Comparison of ENCODE assay signal across 8 cellular contexts in the genomic region with DNA sequence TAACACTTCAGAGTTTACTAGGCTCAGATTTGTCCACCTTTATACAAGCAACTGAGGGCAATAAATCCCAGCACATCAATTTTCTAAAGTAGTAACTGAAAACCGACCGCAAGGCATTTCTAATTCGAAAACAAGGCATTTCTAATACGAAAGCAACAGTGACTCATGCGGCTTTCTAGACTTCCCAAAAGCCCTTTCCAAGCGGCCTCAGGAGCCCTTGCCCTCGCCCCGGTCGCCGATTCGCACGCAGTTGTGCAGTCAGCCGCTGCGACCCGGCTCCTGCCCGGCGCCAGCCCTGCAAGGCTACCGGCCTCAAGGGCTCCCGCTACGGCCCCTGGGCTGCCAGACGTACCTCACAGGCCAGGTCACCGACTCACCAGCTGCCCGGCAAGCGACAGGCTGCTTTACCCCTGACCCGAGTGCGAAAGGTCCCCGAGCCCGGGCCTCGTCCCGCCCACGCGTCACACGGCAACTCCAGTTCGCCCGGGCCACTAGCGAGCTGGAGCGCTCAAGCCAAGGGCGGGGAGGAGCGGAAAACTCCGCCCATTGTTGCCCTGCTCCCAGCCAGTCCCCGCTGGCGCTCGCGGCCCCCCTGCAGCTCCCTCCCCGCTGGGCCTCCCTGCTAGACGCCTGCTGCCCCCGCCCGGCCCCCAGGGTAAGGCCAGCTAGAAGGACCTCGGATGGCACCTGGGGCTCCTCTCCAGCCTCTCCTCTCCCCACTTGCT. TPM values are rescaled to one million over a fixed set of nuclear protein-coding genes. Genes with fewer than 3 reads are reported as not detected.
A peak's percentile ranks its signal among the peaks of the same experiment; 100 is the strongest.
DNase-seq lines count a peak whose midpoint lies in the region; ATAC-seq and TF ChIP-seq lines count a peak whose summit lies in the region.

No MANE protein-coding gene starts in this region.

- peaks cover 8% of the 10 kb centered on the region for H3K36me3 Mint-ChIP-seq in activated naive CD8-positive, alpha-beta T cell treated with anti-CD3 and anti-CD28 coated beads for 36 hours

- no peaks in the 10 kb centered on the region for H3K27me3 Mint-ChIP-seq in activated naive CD8-positive, alpha-beta T cell treated with anti-CD3 and anti-CD28 coated beads for 36 hours

- H3K4me1 Mint-ChIP-seq in activated naive CD8-positive, alpha-beta T cell treated with anti-CD3 and anti-CD28 coated beads for 36 hours, result peaks cover 86% of the 10 kb centered on the region

- TF ChIP-seq CTCF in ovary (IDR thresholded peaks at IDR 0.05), result no peak
- peak in 2 of 6 experiments; percentile 15 to 17 for TF ChIP-seq CTCF in thyroid gland (IDR thresholded peaks at IDR 0.05)

- TF ChIP-seq POLR2A in ovary (IDR thresholded peaks at IDR 0.05), result no peak
- peak in 1 of 2 donors; percentile 66 for TF ChIP-seq POLR2A in thyroid gland (IDR thresholded peaks at IDR 0.05)

- H3K27me3 ChIP-seq in HUES64 (ENCODE audit: insufficient read depth, low read length) (no peaks in the 10 kb centered on the region), ovary (no peaks in the 10 kb centered on the region), thyroid gland (no peaks in the 10 kb centered on the region)

- H3K36me3 ChIP-seq in HUES64 (ENCODE audit: insufficient read depth, low read length), result no peaks in the 10 kb centered on the region; the same call in 1 of the 2 replicates
- no peaks in the 10 kb centered on the region for H3K36me3 ChIP-seq in ovary
- no peaks in the 10 kb centered on the region for H3K36me3 ChIP-seq in thyroid gland

- H3K27ac ChIP-seq in HUES64 (ENCODE audit: low read depth, low read length) (peak overlapping the region; percentile 49), ovary (peak overlapping the region; percentile 35 to 58), thyroid gland (peak overlapping the region; percentile 79 to 89 (median 88))

- no peaks in the 10 kb centered on the region for H3K9me3 ChIP-seq in HUES64 (ENCODE audit: insufficient read depth, low read depth, low read length)
- H3K9me3 ChIP-seq in ovary, result no peaks in the 10 kb centered on the region
- no peaks in the 10 kb centered on the region for H3K9me3 ChIP-seq in thyroid gland

- peaks cover 17% of the 10 kb centered on the region for H3K4me1 ChIP-seq in HUES64 (ENCODE audit: insufficient read depth, low read length)
- peaks cover 20% of the 10 kb centered on the region for H3K4me1 ChIP-seq in ovary (ENCODE audit: insufficient read depth)
- peaks cover 58 to 66% of the 10 kb centered on the region in 2 donors for H3K4me1 ChIP-seq in thyroid gland

- H3K4me3 ChIP-seq in HUES64 (ENCODE audit: low read length) (peak overlapping the region; percentile 60), ovary (peak overlapping the region; percentile 71), thyroid gland (replicated peaks in 1 of 3) (peak overlapping the region; percentile 29 to 70 (median 41))

- H3K4me3 Mint-ChIP-seq in activated naive CD8-positive, alpha-beta T cell treated with anti-CD3 and anti-CD28 coated beads for 36 hours, result peak overlapping the region; percentile 78

- TF ChIP-seq EP300 in ovary (IDR thresholded peaks at IDR 0.05), result no peak

- ATAC-seq in GM21526 (IDR thresholded peaks at IDR 0.05; ENCODE audit: low FRiP score, unreplicated experiment) (peak; percentile 90), Right ventricle myocardium superior (ENCODE audit: poor library complexity) (peak; percentile 93)

- 1% methylated on average over 49 of the region's 49 CpGs for WGBS in HUES64
- 0 to 2% (median 1%) methylated on average over 43 to 49 of the region's 49 CpGs for WGBS in ovary, 3 donors
- WGBS in thyroid gland, 2 donors, result 2 to 3% methylated on average over 32 to 33 of the region's 49 CpGs

- peak overlapping the region; percentile 61 for H3K9ac ChIP-seq in HUES64 (ENCODE audit: low read depth, low read length)

- intact Hi-C loops in Right ventricle myocardium superior (cut with DNase I) (no loop called here), ovary (cut with DNase I) (no loop called here), thyroid gland (cut with DNase I) (no loop called here)

- H3K9me3 Mint-ChIP-seq in activated naive CD8-positive, alpha-beta T cell treated with anti-CD3 and anti-CD28 coated beads for 36 hours, result no peaks in the 10 kb centered on the region

- H3K27ac Mint-ChIP-seq in activated naive CD8-positive, alpha-beta T cell treated with anti-CD3 and anti-CD28 coated beads for 36 hours, result peak overlapping the region; percentile 86

- DNase-seq in DMS53 (lab: John Stamatoyannopoulos, UW) (peak; percentile 96), SKM-1 (lab: John Stamatoyannopoulos, UW; ENCODE audit: unreplicated experiment) (peak; percentile 80), Right ventricle myocardium superior (peak; percentile 96), ovary (peak; percentile 84 to 90 (median 86)), thyroid gland (peak; percentile 89 to 92)
- peak; percentile 92 for DNase-seq in activated naive CD8-positive, alpha-beta T cell treated with anti-CD3 and anti-CD28 coated beads for 36 hours

RNA-seq across cellular contexts. Expression of gene NCOA4, which starts 7.3 kb away (rescaled TPM):
- polyA plus RNA-seq in HUES64 (2013, experiment 1 of 2), result 58.9 TPM
- polyA plus RNA-seq in HUES64 (2013, experiment 2 of 2), result 63.2 TPM
- 100 to 1,000 TPM; 109 to 111 TPM for total RNA-seq in activated naive CD8-positive, alpha-beta T cell treated with anti-CD3 and anti-CD28 coated beads for 36 hours
- total RNA-seq in Right ventricle myocardium superior (282 TPM), ovary (100 to 1,000 TPM in 2 of 7 donors, 10 to 100 TPM in 5; 68.6 to 107 (median 89.4) TPM), thyroid gland (100 to 1,000 TPM; 140 to 189 (median 160) TPM)
- polyA plus RNA-seq in ovary, result 100 to 1,000 TPM in 1 of 2 donors, 10 to 100 TPM in 1; 52.8 to 172 TPM

RNA-seq across cellular contexts. Expression of gene MSMB, which starts 22.9 kb away (rescaled TPM):
- polyA plus RNA-seq in HUES64 (2013, experiment 1 of 2), result not detected
- not detected for polyA plus RNA-seq in HUES64 (2013, experiment 2 of 2)
- not detected for total RNA-seq in activated naive CD8-positive, alpha-beta T cell treated with anti-CD3 and anti-CD28 coated beads for 36 hours
- not detected for total RNA-seq in Right ventricle myocardium superior
- total RNA-seq in ovary, result not detected
- not detected for polyA plus RNA-seq in ovary
- total RNA-seq in thyroid gland, result not detected

RNA-seq across cellular contexts. Expression of gene TIMM23, which starts 50.9 kb away (rescaled TPM):
- 108 TPM for polyA plus RNA-seq in HUES64 (2013, experiment 1 of 2)
- 103 TPM for polyA plus RNA-seq in HUES64 (2013, experiment 2 of 2)
- 100 to 1,000 TPM; 115 to 117 TPM for total RNA-seq in activated naive CD8-positive, alpha-beta T cell treated with anti-CD3 and anti-CD28 coated beads for 36 hours
- 86.0 TPM for total RNA-seq in Right ventricle myocardium superior
- total RNA-seq in ovary, result 10 to 100 TPM; 29.9 to 49.3 (median 35.1) TPM
- polyA plus RNA-seq in ovary, result 10 to 100 TPM; 30.3 to 74.4 TPM
- total RNA-seq in thyroid gland, result 10 to 100 TPM; 68.7 to 85.6 (median 72.1) TPM

Comparison
In these comparisons a context has a peak if more than half of its experiments do, and no peak if none do; other contexts are left out.
1. Peak in every context shown above with its lines: DNase-seq, ATAC-seq, H3K4me3 ChIP-seq and H3K27ac ChIP-seq.